15 cellular contexts compared by ENCODE assay signal in the genomic region with DNA sequence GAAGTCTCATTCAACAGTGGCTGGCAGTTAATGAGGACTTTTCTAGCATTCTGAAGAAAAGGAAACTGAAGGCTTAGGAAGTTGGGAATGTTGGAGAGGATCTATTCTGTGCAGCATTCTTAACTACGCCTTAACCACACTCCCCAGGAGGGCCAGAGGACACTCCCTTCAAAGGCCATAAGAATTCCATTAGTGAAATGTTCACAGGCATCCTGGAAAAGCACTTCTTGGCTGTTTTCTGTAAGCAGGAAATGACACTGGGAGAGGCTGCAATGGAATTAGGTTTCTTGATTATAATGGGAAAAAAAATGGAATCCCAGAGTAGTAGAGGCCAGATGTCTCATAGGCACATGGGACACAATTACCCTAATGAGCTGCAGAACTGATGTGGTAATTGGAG.
DNase-seq lines count a peak whose midpoint lies in the region; ATAC-seq, FAIRE-seq and TF ChIP-seq lines count a peak whose summit lies in the region.
"Had no signal": no experiment of that assay in that cellular context is flagged by ENCODE, and none has a peak within 500 bp of the region (broad histone marks: within the 10 kb centered on the region; RNA-seq: fewer than 3 reads in every experiment).

No MANE protein-coding gene starts in this region.

- peak overlapping the region; percentile 14 for H3K4me3 ChIP-seq in astrocyte (ENCODE audit: insufficient read depth, low read depth, low read length)
- H3K4me3 ChIP-seq: upper lobe of left lung had no signal

- H3K4me3 Mint-ChIP-seq in astrocyte (ENCODE audit: unreplicated experiment): no peak overlapping the region

- no peaks in the 10 kb centered on the region for H3K79me2 ChIP-seq in astrocyte (ENCODE audit: insufficient read depth, low read length)

- H3K36me3 ChIP-seq in astrocyte (ENCODE audit: insufficient read depth, low read length): no peaks in the 10 kb centered on the region
- H3K36me3 ChIP-seq: upper lobe of left lung had no signal

- H2AFZ ChIP-seq in astrocyte (ENCODE audit: low read depth, low read length): peak overlapping the region; percentile 8

- ATAC-seq in HG03460 (IDR thresholded peaks at IDR 0.05; ENCODE audit: unreplicated experiment) (no peak), GM18861 (IDR thresholded peaks at IDR 0.05; ENCODE audit: unreplicated experiment) (no peak), GM21576 (IDR thresholded peaks at IDR 0.05; ENCODE audit: unreplicated experiment) (no peak)
- ATAC-seq: left lobe of liver had no signal

- peak overlapping the region; percentile 53 for H3K27ac ChIP-seq in astrocyte (ENCODE audit: low read depth, low read length)
- H3K27ac ChIP-seq: upper lobe of left lung had no signal

- peaks cover 20% of the 10 kb centered on the region for H3K4me1 Mint-ChIP-seq in astrocyte (ENCODE audit: low read depth, unreplicated experiment)

- H3K9me3 ChIP-seq in astrocyte (ENCODE audit: insufficient read depth, low read depth, low read length): no peaks in the 10 kb centered on the region

- peaks cover 9% of the 10 kb centered on the region for H3K9me3 Mint-ChIP-seq in astrocyte (ENCODE audit: unreplicated experiment)

- H4K20me1 ChIP-seq in astrocyte (ENCODE audit: insufficient read depth, low read length): no peaks in the 10 kb centered on the region

- no peak for TF ChIP-seq CTCF in astrocyte (IDR thresholded peaks at IDR 0.05; ENCODE audit: insufficient read depth, low read depth, low read length)

- peaks cover 14% of the 10 kb centered on the region for H3K4me1 ChIP-seq in astrocyte (ENCODE audit: insufficient read depth, low read length)
- H3K4me1 ChIP-seq: upper lobe of left lung had no signal

- H3K4me2 ChIP-seq in astrocyte (ENCODE audit: low read length): peak overlapping the region; percentile 45

- H3K27me3 ChIP-seq in astrocyte (ENCODE audit: insufficient read depth, low read length): no peaks in the 10 kb centered on the region
- H3K27me3 ChIP-seq: upper lobe of left lung had no signal

- FAIRE-seq in H54 (lab: Jason Lieb, UNC): peak; percentile 72
- peak; percentile 89 for FAIRE-seq in astrocyte (lab: Jason Lieb, UNC)

- H3K9ac ChIP-seq in astrocyte (ENCODE audit: low read length): no peak overlapping the region

- peak overlapping the region; percentile 13 for H3K27ac Mint-ChIP-seq in astrocyte (ENCODE audit: unreplicated experiment)

- no peaks in the 10 kb centered on the region for H3K27me3 Mint-ChIP-seq in astrocyte (ENCODE audit: low read depth, unreplicated experiment)

- peaks cover 7% of the 10 kb centered on the region for H3K36me3 Mint-ChIP-seq in astrocyte (ENCODE audit: low read depth, unreplicated experiment)

- DNase-seq in A172 (ENCODE audit: low spot score) (peak; percentile 98), H54 (ENCODE audit: insufficient read length, low spot score) (no peak), astrocyte (ENCODE audit: low read depth) (peak; percentile 95), islet precursor cell (peak; percentile 56), medulla oblongata (ENCODE audit: extremely low spot score) (no peak)
- DNase-seq: activated T-cell treated with anti-CD3 and anti-CD28 coated beads for 4 hours; DMS79 treated with DMSO at 0.1 percent for 48 hours; effector CD8-positive, alpha-beta T cell; NCI-H146; NCI-H774; upper lobe of left lung had no signal

- TF ChIP-seq POLR2A in H54 (IDR thresholded peaks at IDR 0.05; ENCODE audit: low read depth, low read length): no peak

Comparison
In these comparisons a context has a peak if more than half of its experiments do, and no peak if none do; other contexts are left out.
1. DNase-seq: peak in A172 (single experiment), astrocyte (single experiment) and islet precursor cell (single experiment); none in H54 (single experiment) and medulla oblongata (single experiment).